In genomic region chr9:37417857-37418618, GRCh38 we compare ENCODE assay signal across 29 cellular contexts. TPM values are rescaled to one million over a fixed set of nuclear protein-coding genes. Genes with fewer than 3 reads are reported as not detected.
DNase-seq lines count a peak whose midpoint lies in the region; ATAC-seq and TF ChIP-seq lines count a peak whose summit lies in the region.
"Had no signal": no experiment of that assay in that cellular context is flagged by ENCODE, and none has a peak within 500 bp of the region (broad histone marks: within the 10 kb centered on the region; RNA-seq: fewer than 3 reads in every experiment).

No MANE protein-coding gene starts in this region.

- no CpG with 5 or more reads among the region's 9 CpGs for WGBS in neuronal stem cell (ENCODE audit: extremely low coverage in 2 of 2, insufficient read length in 2 of 2, insufficient replicate concordance in 1 of 2), 2 donors

- no peaks in the 10 kb centered on the region for H3K36me3 ChIP-seq in OCI-LY1 (ENCODE audit: insufficient read depth, low read length)
- H3K36me3 ChIP-seq in neuronal stem cell (replicated peaks in 1 of 2; ENCODE audit: control insufficient read depth in 2 of 2, insufficient read depth in 2 of 2, low read length in 2 of 2): no peaks in the 10 kb centered on the region
- H3K36me3 ChIP-seq: adrenal gland, brain microvascular endothelial cell, neutrophil, thyroid gland had no signal

- no peak overlapping the region for H4K8ac ChIP-seq in neuronal stem cell (ENCODE audit: low read depth, low read length)

- no peak overlapping the region for H2BK12ac ChIP-seq in neuronal stem cell (ENCODE audit: low read length)

- H3K4me1 ChIP-seq in OCI-LY1 (ENCODE audit: insufficient read depth, low read length, severe bottlenecking) (peaks cover 91% of the 10 kb centered on the region), neuronal stem cell (ENCODE audit: control insufficient read depth in 2 of 2, insufficient read depth in 1 of 2, low read depth in 1 of 2, low read length in 2 of 2) (peaks cover 13 to 27% of the 10 kb centered on the region in 2 donors)

- H3K9ac ChIP-seq in OCI-LY1 (ENCODE audit: low read length) (peak overlapping the region; percentile 55), neuronal stem cell (ENCODE audit: low read depth, low read length, poor library complexity) (no peak overlapping the region)

- no peak overlapping the region for H4K91ac ChIP-seq in neuronal stem cell (ENCODE audit: low read depth, low read length, poor library complexity)

- 0 out of 2 replicates have a peak, but pooled peaks cover 3% of the 10 kb centered on the region for H3F3A ChIP-seq in OCI-LY1 (ENCODE audit: insufficient read depth, low read length)

- CTCF ChIA-PET in activated CD4-positive, alpha-beta T cell treated with anti-CD3 and anti-CD28 coated beads, Interleukin-2, amount 10 ng/mL, durations not matched to agents 7 days and 5 days (lab: Charles Lee): interaction anchor here (0.5 kb wide), 2 partner anchors 562 to 793 kb away, joined by 3 read pairs; no protein-coding TSS in a partner anchor

- no peak overlapping the region for H3K4ac ChIP-seq in neuronal stem cell (ENCODE audit: low read length)

- H3K23ac ChIP-seq in neuronal stem cell (ENCODE audit: low read depth, low read length, poor library complexity): no peak overlapping the region

- DNase-seq in Caki2 (ENCODE audit: low read depth) (peak; percentile 64), fibroblast of villous mesenchyme (ENCODE audit: low read depth) (peak; percentile 14), neuronal stem cell (ENCODE audit: low spot score) (no peak), middle frontal gyrus (ENCODE audit: extremely low spot score, low spot score) (no peak)
- no peak for DNase-seq in activated CD4-positive, alpha-beta T cell treated with anti-CD3 and anti-CD28 coated beads, Interleukin-2, amount 10 ng/mL, durations not matched to agents 7 days and 5 days
- no peak for DNase-seq in activated T-cell treated with anti-CD3 and anti-CD28 coated beads, Interleukin-2, amount 50 U/mL, for 4 hours
- DNase-seq: activated naive CD4-positive, alpha-beta T cell treated with anti-CD3 and anti-CD28 coated beads for 36 hours; brain microvascular endothelial cell; CD8-positive, alpha-beta memory T cell; DMS53; head of caudate nucleus; Kasumi-1; kidney glomerular epithelial cell; NCI-H1048; NCI-H187; NCI-H2171 treated with DMSO at 0.1 percent for 48 hours; NCI-H510A treated with DMSO at 0.1 percent for 48 hours; psoas muscle; SHP77 treated with DMSO at 0.1 percent for 48 hours; stimulated activated CD8-positive, alpha-beta memory T cell treated with anti-CD3 and anti-CD28 coated beads, Interleukin-4, amount 100 ng/mL, for 48 hours; stimulated activated naive CD8-positive, alpha-beta T cell treated with anti-CD3 and anti-CD28 coated beads, Interleukin-15, amount 100 ng/mL, for 72 hours; thyroid gland had no signal

- peaks cover 2% of the 10 kb centered on the region for H3K27me3 Mint-ChIP-seq in activated CD4-positive, alpha-beta T cell treated with anti-CD3 and anti-CD28 coated beads, Interleukin-2, amount 10 ng/mL, durations not matched to agents 7 days and 5 days
- H3K27me3 Mint-ChIP-seq in activated T-cell treated with anti-CD3 and anti-CD28 coated beads, Interleukin-2, amount 50 U/mL, for 4 hours (ENCODE audit: low read depth): peaks cover 5% of the 10 kb centered on the region
- H3K27me3 Mint-ChIP-seq: B cell had no signal

- H3K9me3 Mint-ChIP-seq in activated CD4-positive, alpha-beta T cell treated with anti-CD3 and anti-CD28 coated beads, Interleukin-2, amount 10 ng/mL, durations not matched to agents 7 days and 5 days: no peaks in the 10 kb centered on the region
- H3K9me3 Mint-ChIP-seq in activated T-cell treated with anti-CD3 and anti-CD28 coated beads, Interleukin-2, amount 50 U/mL, for 4 hours: no peaks in the 10 kb centered on the region
- H3K9me3 Mint-ChIP-seq: activated naive CD4-positive, alpha-beta T cell treated with anti-CD3 and anti-CD28 coated beads for 36 hours; CD8-positive, alpha-beta memory T cell; memory B cell; stimulated activated naive CD8-positive, alpha-beta T cell treated with anti-CD3 and anti-CD28 coated beads, Interleukin-15, amount 100 ng/mL, for 72 hours had no signal

- no peak overlapping the region for H3K4me3 Mint-ChIP-seq in activated CD4-positive, alpha-beta T cell treated with anti-CD3 and anti-CD28 coated beads, Interleukin-2, amount 10 ng/mL, durations not matched to agents 7 days and 5 days
- no peak overlapping the region for H3K4me3 Mint-ChIP-seq in activated T-cell treated with anti-CD3 and anti-CD28 coated beads, Interleukin-2, amount 50 U/mL, for 4 hours
- H3K4me3 Mint-ChIP-seq: activated naive CD4-positive, alpha-beta T cell treated with anti-CD3 and anti-CD28 coated beads for 36 hours; B cell; memory B cell; stimulated activated naive CD8-positive, alpha-beta T cell treated with anti-CD3 and anti-CD28 coated beads, Interleukin-15, amount 100 ng/mL, for 72 hours had no signal

- peaks cover 15% of the 10 kb centered on the region for H3K4me1 Mint-ChIP-seq in activated CD4-positive, alpha-beta T cell treated with anti-CD3 and anti-CD28 coated beads, Interleukin-2, amount 10 ng/mL, durations not matched to agents 7 days and 5 days
- peaks cover 18% of the 10 kb centered on the region for H3K4me1 Mint-ChIP-seq in activated T-cell treated with anti-CD3 and anti-CD28 coated beads, Interleukin-2, amount 50 U/mL, for 4 hours (ENCODE audit: low read depth)

- peak overlapping the region; percentile 97 for H2AK5ac ChIP-seq in neuronal stem cell (ENCODE audit: low read depth, low read length)

- peak overlapping the region; percentile 1 for H3K4me3 ChIP-seq in OCI-LY1 (ENCODE audit: low read depth, low read length, poor library complexity, severe bottlenecking)
- H3K4me3 ChIP-seq in fibroblast of villous mesenchyme (ENCODE audit: low read depth, low read length): no peak overlapping the region
- no peak overlapping the region for H3K4me3 ChIP-seq in neuronal stem cell (ENCODE audit: low read length in 2 of 2)
- H3K4me3 ChIP-seq: adrenal gland, psoas muscle, thyroid gland had no signal

- no peaks in the 10 kb centered on the region for H3K9me3 ChIP-seq in OCI-LY1 (ENCODE audit: low read length)
- no peaks in the 10 kb centered on the region for H3K9me3 ChIP-seq in neuronal stem cell (replicated peaks in 1 of 2; ENCODE audit: control insufficient read depth in 2 of 2, insufficient read depth in 1 of 2, low read depth in 1 of 2, low read length in 2 of 2)
- H3K9me3 ChIP-seq: adrenal gland, neutrophil, psoas muscle, thyroid gland had no signal

- no peak overlapping the region for H3K27ac Mint-ChIP-seq in activated CD4-positive, alpha-beta T cell treated with anti-CD3 and anti-CD28 coated beads, Interleukin-2, amount 10 ng/mL, durations not matched to agents 7 days and 5 days
- H3K27ac Mint-ChIP-seq: activated naive CD4-positive, alpha-beta T cell treated with anti-CD3 and anti-CD28 coated beads for 36 hours; B cell; memory B cell; stimulated activated naive CD8-positive, alpha-beta T cell treated with anti-CD3 and anti-CD28 coated beads, Interleukin-15, amount 100 ng/mL, for 72 hours had no signal

- no peaks in the 10 kb centered on the region for H3K79me1 ChIP-seq in neuronal stem cell (ENCODE audit: low read depth, low read length)

- POLR2A ChIA-PET in activated CD4-positive, alpha-beta T cell treated with anti-CD3 and anti-CD28 coated beads, Interleukin-2, amount 10 ng/mL, durations not matched to agents 7 days and 5 days (lab: Charles Lee): no interaction called here

- no peaks in the 10 kb centered on the region for H3K9me2 ChIP-seq in OCI-LY1 (ENCODE audit: low read depth, low read length)

- H3K14ac ChIP-seq in neuronal stem cell (ENCODE audit: low read length): no peak overlapping the region

- H2BK5ac ChIP-seq in neuronal stem cell (ENCODE audit: low read length): no peak overlapping the region

- peaks cover 10% of the 10 kb centered on the region for H3K79me2 ChIP-seq in OCI-LY1 (ENCODE audit: insufficient read depth, low read length)

- H3K18ac ChIP-seq in neuronal stem cell (ENCODE audit: low read length): no peak overlapping the region

- H3K4me2 ChIP-seq in OCI-LY1 (ENCODE audit: low read length) (peak overlapping the region; percentile 34; the same call in 1 of the 2 replicates), neuronal stem cell (ENCODE audit: insufficient read depth, low read length, poor library complexity, severe bottlenecking) (no peak overlapping the region)

- H3K27me3 ChIP-seq in OCI-LY1 (ENCODE audit: insufficient read depth, low read length) (no peaks in the 10 kb centered on the region), neuronal stem cell (ENCODE audit: control insufficient read depth in 3 of 3, insufficient read depth in 3 of 3, low read depth in 1 of 3, low read length in 3 of 3) (no peaks in the 10 kb centered on the region)
- H3K27me3 ChIP-seq: adrenal gland, brain microvascular endothelial cell, neutrophil, thyroid gland had no signal

- no peak overlapping the region for H2BK15ac ChIP-seq in neuronal stem cell (ENCODE audit: low read length)

- H4K20me1 ChIP-seq in OCI-LY1 (ENCODE audit: insufficient read depth, low read length): no peaks in the 10 kb centered on the region

- H3K36me3 Mint-ChIP-seq in activated CD4-positive, alpha-beta T cell treated with anti-CD3 and anti-CD28 coated beads, Interleukin-2, amount 10 ng/mL, durations not matched to agents 7 days and 5 days (ENCODE audit: low read depth): no peaks in the 10 kb centered on the region
- no peaks in the 10 kb centered on the region for H3K36me3 Mint-ChIP-seq in activated T-cell treated with anti-CD3 and anti-CD28 coated beads, Interleukin-2, amount 50 U/mL, for 4 hours (ENCODE audit: insufficient read depth)
- H3K36me3 Mint-ChIP-seq: memory B cell had no signal

- no peak overlapping the region for H2BK120ac ChIP-seq in neuronal stem cell (ENCODE audit: low read depth, low read length)

- TF ChIP-seq CTCF in OCI-LY1 (IDR thresholded peaks at IDR 0.05; ENCODE audit: low read length) (no peak), fibroblast of villous mesenchyme (IDR thresholded peaks at IDR 0.05; ENCODE audit: insufficient read depth, low read depth, low read length) (no peak)

- in situ Hi-C loops in Caki2 (cut with HindIII; ENCODE audit: low pct_unique_long_range_greater_than_20kb, low sequenced_read_pairs): loop anchor here (10.0 kb wide), 1 partner anchor 433 kb away; no protein-coding TSS in a partner anchor

- H2AFZ ChIP-seq in OCI-LY1 (ENCODE audit: low read length): no peak overlapping the region
- H2AFZ ChIP-seq in neuronal stem cell (ENCODE audit: low read length): no peak overlapping the region

- H3K27ac ChIP-seq in OCI-LY1 (ENCODE audit: low read depth, low read length, poor library complexity, severe bottlenecking): peak overlapping the region; percentile 100
- H3K27ac ChIP-seq in neuronal stem cell (replicated peaks; ENCODE audit: low read length): no peak overlapping the region
- H3K27ac ChIP-seq: adrenal gland, brain microvascular endothelial cell, neutrophil, psoas muscle, thyroid gland had no signal

- ATAC-seq in HG02759 (IDR thresholded peaks at IDR 0.05; ENCODE audit: unreplicated experiment): no peak
- no peak for ATAC-seq in activated T-cell treated with anti-CD3 and anti-CD28 coated beads, Interleukin-2, amount 50 U/mL, for 4 hours
- ATAC-seq: HCT116; psoas muscle; stimulated activated naive CD8-positive, alpha-beta T cell treated with anti-CD3 and anti-CD28 coated beads, Interleukin-15, amount 100 ng/mL, for 72 hours had no signal

RNA-seq across cellular contexts. Expression of gene GRHPR, which starts 4.5 kb away (rescaled TPM):
- 32.3 and 54.8 TPM in 2 replicates for total RNA-seq in Caki2 (2014; rRNA removed; shearing (Covaris generic); ENCODE audit: low replicate concordance)
- 142 and 154 TPM in 2 replicates for total RNA-seq in fibroblast of villous mesenchyme
- polyA plus RNA-seq in neuronal stem cell (2013, experiment 1 of 2): 139 TPM
- 138 TPM for polyA plus RNA-seq in neuronal stem cell (2013, experiment 2 of 2)
- total RNA-seq in activated CD4-positive, alpha-beta T cell treated with anti-CD3 and anti-CD28 coated beads, Interleukin-2, amount 10 ng/mL, durations not matched to agents 7 days and 5 days: 10 to 100 TPM; 49.8 to 53.7 TPM
- total RNA-seq in activated T-cell treated with anti-CD3 and anti-CD28 coated beads, Interleukin-2, amount 50 U/mL, for 4 hours: 10 to 100 TPM; 52.8 to 79.1 (median 64.4) TPM

RNA-seq across cellular contexts. Expression of gene ZBTB5, which starts 47.2 kb away (rescaled TPM):
- 5.0 and 8.9 TPM in 2 replicates for total RNA-seq in Caki2 (2014; rRNA removed; shearing (Covaris generic); ENCODE audit: low replicate concordance)
- 9.7 and 12.5 TPM in 2 replicates for total RNA-seq in fibroblast of villous mesenchyme
- 19.2 TPM for polyA plus RNA-seq in neuronal stem cell (2013, experiment 1 of 2)
- polyA plus RNA-seq in neuronal stem cell (2013, experiment 2 of 2): 19.2 TPM
- total RNA-seq in activated CD4-positive, alpha-beta T cell treated with anti-CD3 and anti-CD28 coated beads, Interleukin-2, amount 10 ng/mL, durations not matched to agents 7 days and 5 days: 10 to 100 TPM; 10.0 to 10.2 TPM
- total RNA-seq in activated T-cell treated with anti-CD3 and anti-CD28 coated beads, Interleukin-2, amount 50 U/mL, for 4 hours: 1 to 10 TPM; 3.9 to 5.2 (median 5.2) TPM

Comparison
In these comparisons a context has a peak if more than half of its experiments do, and no peak if none do; other contexts are left out.
1. DNase-seq: peak in Caki2 (single experiment) and fibroblast of villous mesenchyme (single experiment); none in neuronal stem cell (single experiment), middle frontal gyrus (single experiment), activated CD4-positive, alpha-beta T cell treated with anti-CD3 and anti-CD28 coated beads, Interleukin-2, amount 10 ng/mL, durations not matched to agents 7 days and 5 days (single experiment) and activated T-cell treated with anti-CD3 and anti-CD28 coated beads, Interleukin-2, amount 50 U/mL, for 4 hours (single experiment).